ENCODE assay signal across 8 cellular contexts in genomic region chr2:96636772-96637171, GRCh38. TPM values are rescaled to one million over a fixed set of nuclear protein-coding genes. Genes with fewer than 3 reads are reported as not detected.
DNase-seq lines count a peak whose midpoint lies in the region; ATAC-seq and TF ChIP-seq lines count a peak whose summit lies in the region.

No MANE protein-coding gene starts in this region.

- H3K27me3 Mint-ChIP-seq in activated CD4-positive, alpha-beta T cell treated with anti-CD3 and anti-CD28 coated beads, Interleukin-2, amount 10 ng/mL, durations not matched to agents 7 days and 5 days, result peaks cover 9% of the 10 kb centered on the region
- H3K27me3 Mint-ChIP-seq in activated naive CD8-positive, alpha-beta T cell treated with anti-CD3 and anti-CD28 coated beads, Interleukin-2, amount 50 U/mL, for 24 hours, result peaks cover 4% of the 10 kb centered on the region

- no peak for ATAC-seq in activated naive CD8-positive, alpha-beta T cell treated with anti-CD3 and anti-CD28 coated beads, Interleukin-2, amount 50 U/mL, for 24 hours
- no peak for ATAC-seq in HG03442 (IDR thresholded peaks at IDR 0.05; ENCODE audit: unreplicated experiment)

- H3K27ac ChIP-seq in thyroid gland, result peak overlapping the region in 1 of 3 donors; percentile 87

- WGBS in thyroid gland, 2 donors, result 36 to 40% methylated on average over 8 to 10 of the region's 10 CpGs

- peaks cover 39 to 42% of the 10 kb centered on the region in 2 donors for H3K4me1 ChIP-seq in thyroid gland

- H3K27me3 ChIP-seq in thyroid gland, result no peaks in the 10 kb centered on the region

- no peak for DNase-seq in activated CD4-positive, alpha-beta T cell treated with anti-CD3 and anti-CD28 coated beads, Interleukin-2, amount 10 ng/mL, durations not matched to agents 7 days and 5 days
- no peak for DNase-seq in activated CD4-positive, alpha-beta T cell treated with anti-CD3 and anti-CD28 coated beads for 1 hour
- DNase-seq in activated naive CD8-positive, alpha-beta T cell treated with anti-CD3 and anti-CD28 coated beads, Interleukin-2, amount 50 U/mL, for 24 hours, result no peak
- DNase-seq in left kidney (ENCODE audit: low read depth, low spot score), result peak; percentile 19
- peak; percentile 36 to 41 for DNase-seq in thyroid gland
- DNase-seq in inferior parietal cortex (ENCODE audit: extremely low spot score), result no peak
- DNase-seq in GM10266 (ENCODE audit: extremely low spot score), result no peak

- POLR2A ChIA-PET in activated CD4-positive, alpha-beta T cell treated with anti-CD3 and anti-CD28 coated beads, Interleukin-2, amount 10 ng/mL, durations not matched to agents 7 days and 5 days (lab: Charles Lee), result no interaction called here

- no peaks in the 10 kb centered on the region for H3K9me3 Mint-ChIP-seq in activated CD4-positive, alpha-beta T cell treated with anti-CD3 and anti-CD28 coated beads, Interleukin-2, amount 10 ng/mL, durations not matched to agents 7 days and 5 days
- H3K9me3 Mint-ChIP-seq in activated naive CD8-positive, alpha-beta T cell treated with anti-CD3 and anti-CD28 coated beads, Interleukin-2, amount 50 U/mL, for 24 hours, result no peaks in the 10 kb centered on the region

- intact Hi-C loops in thyroid gland (cut with DNase I), result loop anchor here (5.0 to 10.0 kb wide), 3 partner anchors 102 to 168 kb away; partner anchors contain the start of genes ARID5A and CNNM4

- H3K27ac Mint-ChIP-seq in activated CD4-positive, alpha-beta T cell treated with anti-CD3 and anti-CD28 coated beads, Interleukin-2, amount 10 ng/mL, durations not matched to agents 7 days and 5 days, result peak overlapping the region; percentile 97
- peak overlapping the region; percentile 89 for H3K27ac Mint-ChIP-seq in activated naive CD8-positive, alpha-beta T cell treated with anti-CD3 and anti-CD28 coated beads, Interleukin-2, amount 50 U/mL, for 24 hours

- CTCF ChIA-PET in activated CD4-positive, alpha-beta T cell treated with anti-CD3 and anti-CD28 coated beads, Interleukin-2, amount 10 ng/mL, durations not matched to agents 7 days and 5 days (lab: Charles Lee), result interaction anchor here (1.6 to 2.3 kb wide), 2 partner anchors 13 kb away, joined by 5 to 7 read pairs; no protein-coding TSS in a partner anchor

- H3K4me1 Mint-ChIP-seq in activated CD4-positive, alpha-beta T cell treated with anti-CD3 and anti-CD28 coated beads, Interleukin-2, amount 10 ng/mL, durations not matched to agents 7 days and 5 days, result peaks cover 40% of the 10 kb centered on the region
- H3K4me1 Mint-ChIP-seq in activated naive CD8-positive, alpha-beta T cell treated with anti-CD3 and anti-CD28 coated beads, Interleukin-2, amount 50 U/mL, for 24 hours, result peaks cover 38% of the 10 kb centered on the region

- H3K36me3 Mint-ChIP-seq in activated CD4-positive, alpha-beta T cell treated with anti-CD3 and anti-CD28 coated beads, Interleukin-2, amount 10 ng/mL, durations not matched to agents 7 days and 5 days (ENCODE audit: low read depth), result peaks cover 42% of the 10 kb centered on the region
- H3K36me3 Mint-ChIP-seq in activated naive CD8-positive, alpha-beta T cell treated with anti-CD3 and anti-CD28 coated beads, Interleukin-2, amount 50 U/mL, for 24 hours (ENCODE audit: low read depth), result peaks cover 31% of the 10 kb centered on the region

- H3K36me3 ChIP-seq in thyroid gland, result no peaks in the 10 kb centered on the region

- H3K4me3 ChIP-seq in thyroid gland (replicated peaks in 1 of 3), result peak overlapping the region in 1 of 3 donors; percentile 70

- TF ChIP-seq CTCF in thyroid gland (IDR thresholded peaks at IDR 0.05), result no peak
- TF ChIP-seq CTCF in GM10266 (IDR thresholded peaks at IDR 0.05; ENCODE audit: control insufficient read depth, insufficient read depth, low read depth, missing control alignments), result no peak

- no peaks in the 10 kb centered on the region for H3K9me3 ChIP-seq in thyroid gland

- peak overlapping the region; percentile 96 for H3K4me3 Mint-ChIP-seq in activated CD4-positive, alpha-beta T cell treated with anti-CD3 and anti-CD28 coated beads, Interleukin-2, amount 10 ng/mL, durations not matched to agents 7 days and 5 days
- peak overlapping the region; percentile 89 for H3K4me3 Mint-ChIP-seq in activated naive CD8-positive, alpha-beta T cell treated with anti-CD3 and anti-CD28 coated beads, Interleukin-2, amount 50 U/mL, for 24 hours

- TF ChIP-seq POLR2A in thyroid gland (IDR thresholded peaks at IDR 0.05), result no peak

RNA-seq across cellular contexts. Expression of gene KANSL3, which starts 1.3 kb away (rescaled TPM):
- total RNA-seq in activated CD4-positive, alpha-beta T cell treated with anti-CD3 and anti-CD28 coated beads, Interleukin-2, amount 10 ng/mL, durations not matched to agents 7 days and 5 days, result 10 to 100 TPM; 47.2 to 52.4 TPM
- 10 to 100 TPM; 46.2 to 65.5 (median 55.8) TPM for total RNA-seq in thyroid gland

RNA-seq across cellular contexts. Expression of gene FER1L5, which starts 5.8 kb away (rescaled TPM):
- total RNA-seq in activated CD4-positive, alpha-beta T cell treated with anti-CD3 and anti-CD28 coated beads, Interleukin-2, amount 10 ng/mL, durations not matched to agents 7 days and 5 days, result not detected
- 1 to 10 TPM in 1 of 4 donors, under 1 TPM in 3; 0.11 to 1.5 (median 0.34) TPM for total RNA-seq in thyroid gland

Comparison
In these comparisons a context has a peak if more than half of its experiments do, and no peak if none do; other contexts are left out.
1. DNase-seq: peak in left kidney (single experiment) and thyroid gland (2 of 2); none in activated CD4-positive, alpha-beta T cell treated with anti-CD3 and anti-CD28 coated beads, Interleukin-2, amount 10 ng/mL, durations not matched to agents 7 days and 5 days (single experiment), activated CD4-positive, alpha-beta T cell treated with anti-CD3 and anti-CD28 coated beads for 1 hour (single experiment), activated naive CD8-positive, alpha-beta T cell treated with anti-CD3 and anti-CD28 coated beads, Interleukin-2, amount 50 U/mL, for 24 hours (single experiment), inferior parietal cortex (single experiment) and GM10266 (single experiment).